In genomic region chr18:75173125-75173432, GRCh38 we compare ENCODE assay signal across 9 cellular contexts. TPM values are rescaled to one million over a fixed set of nuclear protein-coding genes. Genes with fewer than 3 reads are reported as not detected.
DNase-seq lines count a peak whose midpoint lies in the region; ATAC-seq and TF ChIP-seq lines count a peak whose summit lies in the region.
"Had no signal": no experiment of that assay in that cellular context is flagged by ENCODE, and none has a peak within 500 bp of the region (broad histone marks: within the 10 kb centered on the region; RNA-seq: fewer than 3 reads in every experiment).

No MANE protein-coding gene starts in this region.

- H3K4me3 ChIP-seq in mucosa of descending colon (no peak overlapping the region), uterus (no peak overlapping the region)
- H3K4me3 ChIP-seq: upper lobe of left lung had no signal

- H3K27me3 ChIP-seq in uterus, result no peaks in the 10 kb centered on the region
- H3K27me3 ChIP-seq: upper lobe of left lung had no signal

- ATAC-seq in HG02981 (IDR thresholded peaks at IDR 0.05; ENCODE audit: unreplicated experiment) (peak; percentile 98), mucosa of descending colon (peak; percentile 38), omental fat pad (ENCODE audit: low FRiP score) (no peak)

- no peak overlapping the region for H3K27ac ChIP-seq in uterus
- H3K27ac ChIP-seq: upper lobe of left lung had no signal

- intact Hi-C loops in mucosa of descending colon (cut with DNase I, micrococcal nuclease), result no loop called here
- intact Hi-C loops in uterus (cut with DNase I; ENCODE audit: low total_unique reads), result no loop called here

- peak; percentile 69 for DNase-seq in SKM-1 treated with dmso at 0.1 percent for 144 hours (lab: John Stamatoyannopoulos, UW; ENCODE audit: unreplicated experiment)
- DNase-seq in SKM-1 (lab: John Stamatoyannopoulos, UW; ENCODE audit: unreplicated experiment), result no peak
- peak; percentile 21 for DNase-seq in OCI-M1 (lab: John Stamatoyannopoulos, UW)
- peak in 1 of 3 donors; percentile 28 for DNase-seq in mucosa of descending colon
- DNase-seq in activated naive CD4-positive, alpha-beta T cell treated with anti-CD3 and anti-CD28 coated beads, Interleukin-2, amount 50 U/mL, for 16 hours, result no peak
- DNase-seq in omental fat pad (ENCODE audit: low spot score), result no peak
- no peak for DNase-seq in uterus
- DNase-seq: upper lobe of left lung had no signal

- H3K36me3 ChIP-seq in mucosa of descending colon (ENCODE audit: low read depth) (no peaks in the 10 kb centered on the region), uterus (no peaks in the 10 kb centered on the region)
- H3K36me3 ChIP-seq: upper lobe of left lung had no signal

- no peaks in the 10 kb centered on the region for H3K9me3 ChIP-seq in mucosa of descending colon
- H3K9me3 ChIP-seq in uterus, result no peaks in the 10 kb centered on the region
- H3K9me3 ChIP-seq: upper lobe of left lung had no signal

- TF ChIP-seq POLR2A in uterus (IDR thresholded peaks at IDR 0.05), result no peak

- TF ChIP-seq CTCF in mucosa of descending colon (IDR thresholded peaks at IDR 0.05), result no peak
- no peak for TF ChIP-seq CTCF in omental fat pad (IDR thresholded peaks at IDR 0.05)
- TF ChIP-seq CTCF in uterus (IDR thresholded peaks at IDR 0.05), result no peak

- H3K4me1 ChIP-seq in mucosa of descending colon (ENCODE audit: low read depth) (no peaks in the 10 kb centered on the region), uterus (no peaks in the 10 kb centered on the region)
- H3K4me1 ChIP-seq: upper lobe of left lung had no signal

RNA-seq across cellular contexts. Expression of gene PTGR3, which starts 35.9 kb away (rescaled TPM):
- total RNA-seq in mucosa of descending colon (10 to 100 TPM; 47.6 to 61.4 (median 57.1) TPM), omental fat pad (10 to 100 TPM; 16.9 to 24.3 (median 21.1) TPM), uterus (10 to 100 TPM in 3 of 4 donors, 1 to 10 TPM in 1; 4.9 to 30.8 (median 21.7) TPM)

RNA-seq across cellular contexts. Expression of gene TSHZ1, which starts 37.5 kb away (rescaled TPM):
- total RNA-seq in mucosa of descending colon (10 to 100 TPM; 22.7 to 66.6 (median 36.9) TPM), omental fat pad (10 to 100 TPM; 11.6 to 18.4 (median 13.7) TPM), uterus (10 to 100 TPM in 3 of 4 donors, 1 to 10 TPM in 1; 10.0 to 31.9 (median 21.4) TPM)

Comparison
In these comparisons a context has a peak if more than half of its experiments do, and no peak if none do; other contexts are left out.
1. DNase-seq: peak in SKM-1 treated with dmso at 0.1 percent for 144 hours (single experiment) and OCI-M1 (single experiment); none in SKM-1 (single experiment), activated naive CD4-positive, alpha-beta T cell treated with anti-CD3 and anti-CD28 coated beads, Interleukin-2, amount 50 U/mL, for 16 hours (single experiment), omental fat pad (single experiment) and uterus (0 of 2).